1 cellular context compared by ENCODE assay signal in the genomic region with DNA sequence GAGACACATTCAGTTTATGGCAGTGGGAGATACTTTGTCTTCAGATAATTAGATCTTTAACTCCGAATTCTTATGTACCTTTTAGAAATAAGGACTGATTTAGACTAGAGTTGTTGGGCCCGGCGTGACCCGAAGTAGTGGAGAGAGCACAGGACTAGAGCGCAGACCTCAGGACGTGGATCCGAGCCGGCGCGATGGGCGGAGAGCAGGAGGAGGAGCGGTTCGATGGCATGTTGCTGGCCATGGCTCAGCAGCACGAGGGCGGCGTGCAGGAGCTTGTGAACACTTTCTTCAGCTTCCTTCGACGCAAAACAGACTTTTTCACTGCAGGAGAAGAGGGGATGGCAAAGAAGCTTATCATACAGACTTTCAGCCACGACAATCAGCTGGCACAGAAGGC.
TF ChIP-seq lines count a peak whose summit lies in the region.

No MANE protein-coding gene starts in this region.

TF ChIP-seq in HepG2, 621 proteins besides CTCF, POLR2A, EP300 and RAD21 (continued from another document):
- peak; percentile 21; the same call in 1 of the 2 replicates for TF ChIP-seq ZNF788 (CRISPR knock-in tag; IDR thresholded peaks at IDR 0.05; ENCODE audit: borderline replicate concordance)
- TF ChIP-seq, protein P1, sequence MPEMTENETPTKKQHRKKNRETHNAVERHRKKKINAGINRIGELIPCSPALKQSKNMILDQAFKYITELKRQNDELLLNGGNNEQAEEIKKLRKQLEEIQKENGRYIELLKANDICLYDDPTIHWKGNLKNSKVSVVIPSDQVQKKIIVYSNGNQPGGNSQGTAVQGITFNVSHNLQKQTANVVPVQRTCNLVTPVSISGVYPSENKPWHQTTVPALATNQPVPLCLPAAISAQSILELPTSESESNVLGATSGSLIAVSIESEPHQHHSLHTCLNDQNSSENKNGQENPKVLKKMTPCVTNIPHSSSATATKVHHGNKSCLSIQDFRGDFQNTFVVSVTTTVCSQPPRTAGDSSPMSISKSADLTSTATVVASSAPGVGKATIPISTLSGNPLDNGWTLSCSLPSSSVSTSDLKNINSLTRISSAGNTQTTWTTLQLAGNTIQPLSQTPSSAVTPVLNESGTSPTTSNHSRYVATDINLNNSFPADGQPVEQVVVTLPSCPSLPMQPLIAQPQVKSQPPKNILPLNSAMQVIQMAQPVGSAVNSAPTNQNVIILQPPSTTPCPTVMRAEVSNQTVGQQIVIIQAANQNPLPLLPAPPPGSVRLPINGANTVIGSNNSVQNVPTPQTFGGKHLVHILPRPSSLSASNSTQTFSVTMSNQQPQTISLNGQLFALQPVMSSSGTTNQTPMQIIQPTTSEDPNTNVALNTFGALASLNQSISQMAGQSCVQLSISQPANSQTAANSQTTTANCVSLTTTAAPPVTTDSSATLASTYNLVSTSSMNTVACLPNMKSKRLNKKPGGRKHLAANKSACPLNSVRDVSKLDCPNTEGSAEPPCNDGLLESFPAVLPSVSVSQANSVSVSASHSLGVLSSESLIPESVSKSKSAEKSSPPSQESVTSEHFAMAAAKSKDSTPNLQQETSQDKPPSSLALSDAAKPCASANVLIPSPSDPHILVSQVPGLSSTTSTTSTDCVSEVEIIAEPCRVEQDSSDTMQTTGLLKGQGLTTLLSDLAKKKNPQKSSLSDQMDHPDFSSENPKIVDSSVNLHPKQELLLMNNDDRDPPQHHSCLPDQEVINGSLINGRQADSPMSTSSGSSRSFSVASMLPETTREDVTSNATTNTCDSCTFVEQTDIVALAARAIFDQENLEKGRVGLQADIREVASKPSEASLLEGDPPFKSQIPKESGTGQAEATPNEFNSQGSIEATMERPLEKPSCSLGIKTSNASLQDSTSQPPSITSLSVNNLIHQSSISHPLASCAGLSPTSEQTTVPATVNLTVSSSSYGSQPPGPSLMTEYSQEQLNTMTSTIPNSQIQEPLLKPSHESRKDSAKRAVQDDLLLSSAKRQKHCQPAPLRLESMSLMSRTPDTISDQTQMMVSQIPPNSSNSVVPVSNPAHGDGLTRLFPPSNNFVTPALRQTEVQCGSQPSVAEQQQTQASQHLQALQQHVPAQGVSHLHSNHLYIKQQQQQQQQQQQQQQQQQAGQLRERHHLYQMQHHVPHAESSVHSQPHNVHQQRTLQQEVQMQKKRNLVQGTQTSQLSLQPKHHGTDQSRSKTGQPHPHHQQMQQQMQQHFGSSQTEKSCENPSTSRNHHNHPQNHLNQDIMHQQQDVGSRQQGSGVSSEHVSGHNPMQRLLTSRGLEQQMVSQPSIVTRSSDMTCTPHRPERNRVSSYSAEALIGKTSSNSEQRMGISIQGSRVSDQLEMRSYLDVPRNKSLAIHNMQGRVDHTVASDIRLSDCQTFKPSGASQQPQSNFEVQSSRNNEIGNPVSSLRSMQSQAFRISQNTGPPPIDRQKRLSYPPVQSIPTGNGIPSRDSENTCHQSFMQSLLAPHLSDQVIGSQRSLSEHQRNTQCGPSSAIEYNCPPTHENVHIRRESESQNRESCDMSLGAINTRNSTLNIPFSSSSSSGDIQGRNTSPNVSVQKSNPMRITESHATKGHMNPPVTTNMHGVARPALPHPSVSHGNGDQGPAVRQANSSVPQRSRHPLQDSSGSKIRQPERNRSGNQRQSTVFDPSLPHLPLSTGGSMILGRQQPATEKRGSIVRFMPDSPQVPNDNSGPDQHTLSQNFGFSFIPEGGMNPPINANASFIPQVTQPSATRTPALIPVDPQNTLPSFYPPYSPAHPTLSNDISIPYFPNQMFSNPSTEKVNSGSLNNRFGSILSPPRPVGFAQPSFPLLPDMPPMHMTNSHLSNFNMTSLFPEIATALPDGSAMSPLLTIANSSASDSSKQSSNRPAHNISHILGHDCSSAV (CRISPR knock-in tag; IDR thresholded peaks at IDR 0.05; ENCODE audit: borderline replicate concordance) = no peak
- TF ChIP-seq TP53 (CRISPR knock-in tag; conservative IDR thresholded peaks at IDR 0.05) = no peak
TF ChIP-seq in HepG2: peak in this region for 2.
